In the genomic region with DNA sequence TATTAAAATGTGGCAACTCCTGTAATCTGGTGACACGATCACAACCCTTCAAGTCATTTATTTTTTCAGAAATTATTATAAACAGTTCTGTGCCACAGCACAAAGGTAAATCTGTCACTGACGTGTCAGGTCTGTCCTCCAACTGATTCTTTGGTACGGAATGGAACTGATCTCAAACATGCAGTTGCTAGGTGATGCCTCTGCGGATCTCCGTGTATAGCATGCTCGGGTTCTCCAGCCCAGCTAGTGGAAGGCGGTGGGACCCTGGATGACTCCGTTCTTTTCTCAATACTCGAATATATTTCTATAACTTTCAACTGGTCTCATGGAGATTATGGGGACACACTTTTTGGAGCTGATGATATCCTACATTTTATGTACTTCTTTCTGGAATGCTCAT, we compare ENCODE assay signal across 15 cellular contexts. TPM values are rescaled to one million over a fixed set of nuclear protein-coding genes. Genes with fewer than 3 reads are reported as not detected.
DNase-seq lines count a peak whose midpoint lies in the region; ATAC-seq and TF ChIP-seq lines count a peak whose summit lies in the region.
"Had no signal": no experiment of that assay in that cellular context is flagged by ENCODE, and none has a peak within 500 bp of the region (broad histone marks: within the 10 kb centered on the region; RNA-seq: fewer than 3 reads in every experiment).

No MANE protein-coding gene starts in this region.

- H3K36me3 ChIP-seq in esophagus muscularis mucosa (peaks cover 0 to 1% (median 0%) of the 10 kb centered on the region in 4 donors), vagina (no peaks in the 10 kb centered on the region)

- H3K4me3 ChIP-seq in esophagus muscularis mucosa (peak overlapping the region in 1 of 4 donors; percentile 17), vagina (no peak overlapping the region)

- no peak for TF ChIP-seq CTCF in esophagus muscularis mucosa (IDR thresholded peaks at IDR 0.05)
- TF ChIP-seq CTCF in natural killer cell (IDR thresholded peaks at IDR 0.05), result no peak
- TF ChIP-seq CTCF in vagina (IDR thresholded peaks at IDR 0.05), result no peak

- DNase-seq in Right ventricle myocardium superior, result no peak
- no peak for DNase-seq in cardiac septum (ENCODE audit: low spot score)
- no peak for DNase-seq in esophagus muscularis mucosa (ENCODE audit: extremely low spot score)
- DNase-seq in natural killer cell, result no peak
- no peak for DNase-seq in vagina (ENCODE audit: extremely low spot score in 2 of 2)
- DNase-seq in NCI-H82 treated with DMSO at 0.1 percent for 48 hours (lab: John Stamatoyannopoulos, UW; ENCODE audit: unreplicated experiment), result no peak
- DNase-seq in NCI-H146 treated with DMSO at 0.1 percent for 48 hours (lab: John Stamatoyannopoulos, UW; ENCODE audit: unreplicated experiment), result no peak
- DNase-seq in Kasumi-1 (lab: John Stamatoyannopoulos, UW), result no peak
- DNase-seq: activated effector memory CD4-positive, alpha-beta T cell treated with Interleukin-2 at 50 U/mL for 16 hours; NCI-H1417; stimulated activated CD8-positive, alpha-beta memory T cell treated with anti-CD3 and anti-CD28 coated beads, Interleukin-4, amount 100 ng/mL, for 48 hours had no signal

- no peak overlapping the region for H3K4me3 Mint-ChIP-seq in natural killer cell
- H3K4me3 Mint-ChIP-seq: IgD-negative memory B cell, memory B cell had no signal

- WGBS in esophagus muscularis mucosa, result 49% methylated on average over 9 of the region's 9 CpGs

- H3K27me3 Mint-ChIP-seq in natural killer cell (ENCODE audit: low read depth in 2 of 2), result no peaks in the 10 kb centered on the region
- H3K27me3 Mint-ChIP-seq: IgD-negative memory B cell, memory B cell had no signal

- H3K4me1 Mint-ChIP-seq in natural killer cell, result peaks cover 55 to 88% of the 10 kb centered on the region in 2 donors

- H3K9me3 Mint-ChIP-seq in natural killer cell, result no peaks in the 10 kb centered on the region
- H3K9me3 Mint-ChIP-seq: IgD-negative memory B cell, memory B cell had no signal

- no peaks in the 10 kb centered on the region for H3K36me3 Mint-ChIP-seq in natural killer cell

- peaks cover 83 to 96% (median 88%) of the 10 kb centered on the region in 4 donors for H3K4me1 ChIP-seq in esophagus muscularis mucosa
- peaks cover 84% of the 10 kb centered on the region for H3K4me1 ChIP-seq in vagina

- ATAC-seq in Right ventricle myocardium superior (ENCODE audit: poor library complexity) (peak; percentile 54), natural killer cell (no peak)
- ATAC-seq: activated CD4-positive, CD25-positive, alpha-beta regulatory T cell treated with anti-CD3 and anti-CD28 coated beads, Interleukin-2, amount 50 U/mL, for 24 hours; Panc1 had no signal

- H3K27me3 ChIP-seq in esophagus muscularis mucosa, result no peaks in the 10 kb centered on the region
- no peaks in the 10 kb centered on the region for H3K27me3 ChIP-seq in vagina

- H3K27ac ChIP-seq in esophagus muscularis mucosa (replicated peaks in 1 of 4), result peak overlapping the region; percentile 79 to 85 (median 84)
- peak overlapping the region; percentile 90 for H3K27ac ChIP-seq in vagina

- H3K9me3 ChIP-seq in esophagus muscularis mucosa (no peaks in the 10 kb centered on the region), vagina (no peaks in the 10 kb centered on the region)

- TF ChIP-seq POLR2A in esophagus muscularis mucosa (IDR thresholded peaks at IDR 0.05; ENCODE audit: low read depth) (no peak), vagina (IDR thresholded peaks at IDR 0.05) (no peak)

- H3K27ac Mint-ChIP-seq in natural killer cell, result peak overlapping the region; percentile 3 to 6

- no peak for TF ChIP-seq EP300 in esophagus muscularis mucosa (IDR thresholded peaks at IDR 0.05)

- intact Hi-C loops in Right ventricle myocardium superior (cut with DNase I) (no loop called here), cardiac septum (cut with DNase I) (loop anchor here (5.0 kb wide), 2 partner anchors 60 to 165 kb away; no protein-coding TSS in a partner anchor), esophagus muscularis mucosa (cut with DNase I) (no loop called here), natural killer cell (cut with micrococcal nuclease) (no loop called here), vagina (cut with DNase I) (no loop called here)

RNA-seq across cellular contexts. Expression of a gene that starts 11.0 kb away (rescaled TPM):
- total RNA-seq in Right ventricle myocardium superior, result 57.4 TPM
- total RNA-seq in cardiac septum, result 49.0 TPM
- total RNA-seq in esophagus muscularis mucosa, result 100 to 1,000 TPM in 2 of 4 donors, 10 to 100 TPM in 2; 92.2 to 127 (median 102) TPM
- 10 to 100 TPM; 73.9 to 95.2 (median 89.7) TPM for total RNA-seq in natural killer cell
- 110 TPM for total RNA-seq in vagina

RNA-seq across cellular contexts. Expression of a gene that starts 52.9 kb away (rescaled TPM):
- 3.4 TPM for total RNA-seq in Right ventricle myocardium superior
- total RNA-seq in cardiac septum, result 2.7 TPM
- 10 to 100 TPM in 3 of 4 donors, 1 to 10 TPM in 1; 5.5 to 16.1 (median 15.2) TPM for total RNA-seq in esophagus muscularis mucosa
- total RNA-seq in natural killer cell, result 10 to 100 TPM; 34.0 to 41.6 (median 38.3) TPM
- total RNA-seq in vagina, result 35.8 TPM
